Comparison of ENCODE assay signal across 2 cellular contexts in genomic region chr5:163447875-163448274, GRCh38.
TF ChIP-seq lines count a peak whose summit lies in the region.

No MANE protein-coding gene starts in this region.

TF ChIP-seq in HepG2, 621 proteins besides CTCF, POLR2A, EP300 and RAD21:
- no peak for TF ChIP-seq HOMEZ (CRISPR knock-in tag; IDR thresholded peaks at IDR 0.05; ENCODE audit: low read depth)
- peak; percentile 9; the same call in 1 of the 2 replicates for TF ChIP-seq POLR2AphosphoS5 (IDR thresholded peaks at IDR 0.05; ENCODE audit: low read depth, low read length)
- no peak for TF ChIP-seq TBX3 (IDR thresholded peaks at IDR 0.05; ENCODE audit: borderline replicate concordance)
- peak; percentile 69 for TF ChIP-seq RBM22 (optimal IDR thresholded peaks at IDR 0.05; ENCODE audit: low read length)
- no peak for TF ChIP-seq ZNF468 (CRISPR knock-in tag; IDR thresholded peaks at IDR 0.05)
- TF ChIP-seq MTF1 (CRISPR knock-in tag; IDR thresholded peaks at IDR 0.05): no peak
- no peak for TF ChIP-seq KDM1A (CRISPR knock-in tag; IDR thresholded peaks at IDR 0.05)
- TF ChIP-seq IKZF5 (CRISPR knock-in tag; IDR thresholded peaks at IDR 0.05): no peak
- no peak for TF ChIP-seq ZNF414 (CRISPR knock-in tag; IDR thresholded peaks at IDR 0.05)

TF ChIP-seq in H1, 55 proteins besides CTCF, POLR2A, EP300 and RAD21:
- TF ChIP-seq CHD1 (IDR thresholded peaks at IDR 0.05; ENCODE audit: low read depth, low read length) (no peak), POLR2AphosphoS5 (IDR thresholded peaks at IDR 0.05; ENCODE audit: low read depth, low read length) (peak; percentile 69)
TF ChIP-seq in H1: peak in this region for 1.
